In the genomic region with DNA sequence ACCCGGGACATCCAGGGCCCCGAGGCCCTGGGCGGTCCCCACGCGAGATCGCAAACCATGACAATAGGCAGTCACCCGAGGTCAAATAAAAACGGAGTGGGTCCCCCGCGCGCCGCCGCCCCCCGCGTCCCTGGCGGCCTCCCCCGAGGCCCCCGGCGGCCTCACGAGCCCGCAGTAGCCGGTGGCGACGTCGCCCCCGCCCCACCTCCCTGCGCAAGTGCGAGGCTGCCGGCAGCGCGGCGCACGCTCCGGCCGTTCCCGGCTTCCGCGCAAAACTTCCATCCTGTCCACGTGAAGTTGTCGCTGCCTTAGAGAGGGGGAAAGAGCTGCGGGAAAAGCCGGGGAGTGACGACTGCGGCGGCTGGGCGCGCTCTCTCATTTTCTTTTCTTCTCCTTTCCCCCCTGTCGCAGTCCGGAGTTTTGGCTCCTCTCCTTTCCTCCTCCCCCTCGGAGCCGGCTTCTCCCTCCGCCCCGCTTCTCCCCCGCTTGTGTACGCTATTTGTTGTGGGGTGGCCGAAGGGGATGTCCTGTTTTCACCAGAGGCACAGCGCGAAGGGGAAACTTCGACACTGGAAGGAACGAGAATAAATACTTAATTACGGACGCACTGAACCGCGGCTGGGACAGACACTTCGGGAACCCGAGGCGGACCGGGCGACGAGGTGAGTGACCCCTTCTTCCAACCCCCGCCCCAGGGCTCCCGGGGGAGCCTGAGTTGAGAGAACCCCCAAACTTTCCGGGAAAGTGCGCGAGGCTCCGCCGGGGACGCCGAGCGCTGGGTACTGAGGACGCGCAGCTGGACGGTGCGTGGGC, we compare ENCODE assay signal across 8 cellular contexts. TPM values are rescaled to one million over a fixed set of nuclear protein-coding genes. Genes with fewer than 3 reads are reported as not detected.
DNase-seq lines count a peak whose midpoint lies in the region; ATAC-seq and TF ChIP-seq lines count a peak whose summit lies in the region.

A gene with protein sequence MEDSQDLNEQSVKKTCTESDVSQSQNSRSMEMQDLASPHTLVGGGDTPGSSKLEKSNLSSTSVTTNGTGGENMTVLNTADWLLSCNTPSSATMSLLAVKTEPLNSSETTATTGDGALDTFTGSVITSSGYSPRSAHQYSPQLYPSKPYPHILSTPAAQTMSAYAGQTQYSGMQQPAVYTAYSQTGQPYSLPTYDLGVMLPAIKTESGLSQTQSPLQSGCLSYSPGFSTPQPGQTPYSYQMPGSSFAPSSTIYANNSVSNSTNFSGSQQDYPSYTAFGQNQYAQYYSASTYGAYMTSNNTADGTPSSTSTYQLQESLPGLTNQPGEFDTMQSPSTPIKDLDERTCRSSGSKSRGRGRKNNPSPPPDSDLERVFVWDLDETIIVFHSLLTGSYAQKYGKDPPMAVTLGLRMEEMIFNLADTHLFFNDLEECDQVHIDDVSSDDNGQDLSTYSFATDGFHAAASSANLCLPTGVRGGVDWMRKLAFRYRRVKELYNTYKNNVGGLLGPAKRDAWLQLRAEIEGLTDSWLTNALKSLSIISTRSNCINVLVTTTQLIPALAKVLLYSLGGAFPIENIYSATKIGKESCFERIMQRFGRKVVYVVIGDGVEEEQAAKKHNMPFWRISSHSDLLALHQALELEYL (plus strand): TSS at position 270 of the 813 bp plus-strand sequence. CDS start 33,424 bp downstream, outside the sequence.

- no peaks in the 10 kb centered on the region for H4K20me1 ChIP-seq in smooth muscle cell (ENCODE audit: low read depth)

- peaks cover 58% of the 10 kb centered on the region for H3K27me3 Mint-ChIP-seq in activated T-cell treated with anti-CD3 and anti-CD28 coated beads, Interleukin-2, amount 50 U/mL, for 24 hours
- H3K27me3 Mint-ChIP-seq in CD8-positive, alpha-beta T cell (ENCODE audit: low read depth), result peaks cover 38% of the 10 kb centered on the region

- WGBS in smooth muscle cell (ENCODE audit: low lambda C conversion rate), result under 1% methylated on average over 77 of the region's 84 CpGs

- H3K36me3 ChIP-seq in adipocyte (ENCODE audit: control insufficient read depth, insufficient read depth, low read length, severe bottlenecking) (no peaks in the 10 kb centered on the region), iPS-18a (ENCODE audit: control insufficient read depth, low read depth, low read length) (no peaks in the 10 kb centered on the region), smooth muscle cell (ENCODE audit: low read depth) (no peaks in the 10 kb centered on the region)
- H3K36me3 ChIP-seq in CD8-positive, alpha-beta T cell (ENCODE audit: insufficient read depth, low read length), result no peaks in the 10 kb centered on the region

- H3K4me1 ChIP-seq in adipocyte (ENCODE audit: control insufficient read depth, insufficient read depth, low read length) (peaks cover 35% of the 10 kb centered on the region), iPS-18a (ENCODE audit: control insufficient read depth, low read depth, low read length) (peaks cover 11% of the 10 kb centered on the region), smooth muscle cell (ENCODE audit: low read depth) (peaks cover 8% of the 10 kb centered on the region)
- H3K4me1 ChIP-seq in CD8-positive, alpha-beta T cell (ENCODE audit: insufficient read depth, low read length), result no peaks in the 10 kb centered on the region

- intact Hi-C loops in CD8-positive, alpha-beta T cell (cut with DNase I, micrococcal nuclease), result no loop called here

- H3F3A ChIP-seq in smooth muscle cell (ENCODE audit: low read depth), result no peaks in the 10 kb centered on the region

- H3K9me3 Mint-ChIP-seq in activated T-cell treated with anti-CD3 and anti-CD28 coated beads, Interleukin-2, amount 50 U/mL, for 24 hours, result no peaks in the 10 kb centered on the region
- H3K9me3 Mint-ChIP-seq in CD8-positive, alpha-beta T cell, result no peaks in the 10 kb centered on the region

- ATAC-seq in CD8-positive, alpha-beta T cell, result no peak
- ATAC-seq in HG03354 (IDR thresholded peaks at IDR 0.05; ENCODE audit: poor library complexity, severe bottlenecking, unreplicated experiment), result no peak

- H3K9ac ChIP-seq in adipocyte (ENCODE audit: low read length), result peak within 1 kb of the TSS; percentile 72
- H3K9ac ChIP-seq in iPS-18a (ENCODE audit: low read length), result no peak within 1 kb of the TSS
- no peak within 1 kb of the TSS for H3K9ac ChIP-seq in smooth muscle cell (ENCODE audit: low read depth)

- CTCF ChIA-PET in CD8-positive, alpha-beta T cell (lab: Charles Lee), result no interaction called here

- peak within 1 kb of the TSS; percentile 22 for H3K27ac Mint-ChIP-seq in activated T-cell treated with anti-CD3 and anti-CD28 coated beads, Interleukin-2, amount 50 U/mL, for 24 hours
- no peak within 1 kb of the TSS for H3K27ac Mint-ChIP-seq in CD8-positive, alpha-beta T cell

- no peaks in the 10 kb centered on the region for H3K36me3 Mint-ChIP-seq in activated T-cell treated with anti-CD3 and anti-CD28 coated beads, Interleukin-2, amount 50 U/mL, for 24 hours (ENCODE audit: low read depth)
- no peaks in the 10 kb centered on the region for H3K36me3 Mint-ChIP-seq in CD8-positive, alpha-beta T cell

- TF ChIP-seq CTCF in smooth muscle cell (IDR thresholded peaks at IDR 0.05; ENCODE audit: borderline replicate concordance, insufficient read depth, poor library complexity, severe bottlenecking), result no peak
- TF ChIP-seq CTCF in CD8-positive, alpha-beta T cell (IDR thresholded peaks at IDR 0.05), result no peak

- peaks cover 20% of the 10 kb centered on the region for H3K4me1 Mint-ChIP-seq in activated T-cell treated with anti-CD3 and anti-CD28 coated beads, Interleukin-2, amount 50 U/mL, for 24 hours (ENCODE audit: low read depth)
- H3K4me1 Mint-ChIP-seq in CD8-positive, alpha-beta T cell (ENCODE audit: low read depth), result peaks cover 8% of the 10 kb centered on the region

- no peak for DNase-seq in activated T-cell treated with anti-CD3 and anti-CD28 coated beads, Interleukin-2, amount 50 U/mL, for 24 hours
- DNase-seq in activated T-cell treated with anti-CD3 and anti-CD28 coated beads for 4 hours, result no peak
- peak; percentile 78 for DNase-seq in adipocyte (ENCODE audit: low read depth)
- no peak for DNase-seq in smooth muscle cell (lab: John Stamatoyannopoulos, UW; ENCODE audit: unreplicated experiment)
- no peak for DNase-seq in CD8-positive, alpha-beta T cell
- DNase-seq in NCI-H1436 treated with DMSO at 0.1 percent for 48 hours (lab: John Stamatoyannopoulos, UW), result no peak

- peaks cover 4% of the 10 kb centered on the region for H3K9me3 ChIP-seq in adipocyte (ENCODE audit: control insufficient read depth, low read length)
- H3K9me3 ChIP-seq in iPS-18a (ENCODE audit: control insufficient read depth, low read depth, low read length), result no peaks in the 10 kb centered on the region
- H3K9me3 ChIP-seq in smooth muscle cell (replicated peaks; ENCODE audit: low read depth), result no peaks in the 10 kb centered on the region
- no peaks in the 10 kb centered on the region for H3K9me3 ChIP-seq in CD8-positive, alpha-beta T cell (ENCODE audit: low read length)

- H3K4me3 ChIP-seq in adipocyte (ENCODE audit: low read length) (peak within 1 kb of the TSS; percentile 84), iPS-18a (ENCODE audit: low read length) (peak within 1 kb of the TSS; percentile 67), smooth muscle cell (peak within 1 kb of the TSS; percentile 56)
- no peak within 1 kb of the TSS for H3K4me3 ChIP-seq in CD8-positive, alpha-beta T cell (ENCODE audit: low read depth, low read length)

- no peak within 1 kb of the TSS for H3K27ac ChIP-seq in iPS-18a (ENCODE audit: low read length)
- no peak within 1 kb of the TSS for H3K27ac ChIP-seq in smooth muscle cell (ENCODE audit: low read depth)
- H3K27ac ChIP-seq in CD8-positive, alpha-beta T cell (ENCODE audit: low read depth, low read length), result no peak within 1 kb of the TSS

- no peaks in the 10 kb centered on the region for H3K79me2 ChIP-seq in smooth muscle cell (ENCODE audit: low read depth)

- POLR2A ChIA-PET in CD8-positive, alpha-beta T cell (lab: Charles Lee), result no interaction called here

- H3K27me3 ChIP-seq in adipocyte (replicated peaks; ENCODE audit: control insufficient read depth, insufficient read depth, low read length), result peaks cover 59% of the 10 kb centered on the region
- peaks cover 75% of the 10 kb centered on the region for H3K27me3 ChIP-seq in iPS-18a (ENCODE audit: control insufficient read depth, insufficient read depth, low read length)
- H3K27me3 ChIP-seq in smooth muscle cell (ENCODE audit: low read depth), result peaks cover 77% of the 10 kb centered on the region
- H3K27me3 ChIP-seq in CD8-positive, alpha-beta T cell (ENCODE audit: insufficient read depth, low read length), result peaks cover 9% of the 10 kb centered on the region

- H2AFZ ChIP-seq in smooth muscle cell (ENCODE audit: low read depth), result peak within 1 kb of the TSS; percentile 82

- peak within 1 kb of the TSS; percentile 38 for H3K4me3 Mint-ChIP-seq in activated T-cell treated with anti-CD3 and anti-CD28 coated beads, Interleukin-2, amount 50 U/mL, for 24 hours
- H3K4me3 Mint-ChIP-seq in CD8-positive, alpha-beta T cell, result no peak within 1 kb of the TSS

- peak within 1 kb of the TSS; percentile 95 for H3K4me2 ChIP-seq in smooth muscle cell

RNA-seq across cellular contexts. Expression of the gene that starts here (rescaled TPM):
- 0.13 and 1.3 TPM in 2 replicates for total RNA-seq in smooth muscle cell
- not detected in 2 replicates for polyA plus RNA-seq in smooth muscle cell
- total RNA-seq in CD8-positive, alpha-beta T cell, result not detected
